Comparison of ENCODE assay signal across 8 cellular contexts in the genomic region with DNA sequence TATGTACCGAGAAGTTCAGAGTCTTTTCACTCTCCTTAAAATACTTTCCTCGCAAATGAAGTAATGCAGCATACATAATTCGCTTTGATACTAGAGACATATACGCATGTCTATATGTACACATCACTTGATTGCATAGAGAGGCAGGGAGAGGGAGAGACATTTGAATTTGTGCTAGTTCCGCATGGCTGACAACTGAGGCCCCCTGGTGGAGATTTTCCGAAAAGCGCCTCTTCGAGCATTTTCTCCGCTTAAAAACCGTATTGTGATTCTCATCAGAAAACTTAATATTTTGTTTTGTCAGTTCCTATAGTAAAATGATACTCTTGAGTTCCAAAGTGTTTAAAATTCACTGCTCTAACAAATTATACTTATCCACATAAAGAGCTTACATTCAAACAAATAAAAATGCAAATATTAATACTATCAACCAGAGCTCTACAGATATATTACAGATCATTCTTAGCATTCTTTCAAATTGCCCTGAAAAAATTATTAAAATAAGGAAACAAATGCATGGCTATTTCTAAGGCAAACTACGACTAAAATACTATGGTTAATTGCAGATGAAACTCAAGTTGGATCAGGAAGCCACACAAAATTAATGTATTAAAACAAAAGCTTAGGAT. TPM values are rescaled to one million over a fixed set of nuclear protein-coding genes. Genes with fewer than 3 reads are reported as not detected.
DNase-seq lines count a peak whose midpoint lies in the region; TF ChIP-seq lines count a peak whose summit lies in the region.

No MANE protein-coding gene starts in this region.

- DNase-seq in NCI-H1417 (lab: John Stamatoyannopoulos, UW) = peak; percentile 37 to 75 (median 52)
- DNase-seq in NCI-H1417 treated with DMSO at 0.1 percent for 48 hours (lab: John Stamatoyannopoulos, UW) = no peak
- DNase-seq in NCI-H526 (lab: John Stamatoyannopoulos, UW) = peak; percentile 28 to 82
- DNase-seq in activated CD4-positive, alpha-beta T cell treated with anti-CD3 and anti-CD28 coated beads, Interleukin-2, amount 50 U/mL, for 1 hour = peak; percentile 69
- DNase-seq in effector CD4-positive, alpha-beta T cell = peak; percentile 53
- peak in 1 of 2 experiments; percentile 77 for DNase-seq in mesothelial cell of epicardium (ENCODE audit: low spot score in 2 of 2, unreplicated experiment in 2 of 2)
- DNase-seq in stimulated activated CD8-positive, alpha-beta memory T cell treated with anti-CD3 and anti-CD28 coated beads, Interleukin-7, amount 100 ng/mL, for 4 hours (ENCODE audit: low read depth in 2 of 2) = peak; percentile 46 to 47
- no peak for DNase-seq in DMS153 treated with DMSO at 0.1 percent for 48 hours (lab: John Stamatoyannopoulos, UW; ENCODE audit: unreplicated experiment)

- peak; percentile 96 for TF ChIP-seq CTCF in mesothelial cell of epicardium (IDR thresholded peaks at IDR 0.05; ENCODE audit: unreplicated experiment)

- H3K9me3 Mint-ChIP-seq in mesothelial cell of epicardium = no peaks in the 10 kb centered on the region

- H3K27ac Mint-ChIP-seq in mesothelial cell of epicardium = no peak overlapping the region

- no peak overlapping the region for H3K4me3 Mint-ChIP-seq in mesothelial cell of epicardium

- H3K4me1 Mint-ChIP-seq in mesothelial cell of epicardium = peaks cover 39% of the 10 kb centered on the region

- H3K36me3 Mint-ChIP-seq in mesothelial cell of epicardium = no peaks in the 10 kb centered on the region

- H3K27me3 Mint-ChIP-seq in mesothelial cell of epicardium (ENCODE audit: low read depth) = peaks cover 11% of the 10 kb centered on the region

RNA-seq across cellular contexts. Expression of a gene that starts 0.6 kb away (rescaled TPM):
- 0.86 to 0.97 TPM (median 0.89 TPM) in 3 replicates for total RNA-seq in mesothelial cell of epicardium

RNA-seq across cellular contexts. Expression of a gene that starts 15.1 kb away (rescaled TPM):
- 36.4 to 41.3 TPM (median 40.8 TPM) in 3 replicates for total RNA-seq in mesothelial cell of epicardium

Comparison
In these comparisons a context has a peak if more than half of its experiments do, and no peak if none do; other contexts are left out.
1. DNase-seq: peak in NCI-H1417 (3 of 3), NCI-H526 (2 of 2), activated CD4-positive, alpha-beta T cell treated with anti-CD3 and anti-CD28 coated beads, Interleukin-2, amount 50 U/mL, for 1 hour (single experiment), effector CD4-positive, alpha-beta T cell (single experiment) and stimulated activated CD8-positive, alpha-beta memory T cell treated with anti-CD3 and anti-CD28 coated beads, Interleukin-7, amount 100 ng/mL, for 4 hours (2 of 2); none in NCI-H1417 treated with DMSO at 0.1 percent for 48 hours (single experiment) and DMS153 treated with DMSO at 0.1 percent for 48 hours (single experiment).